ENCODE assay signal across 9 cellular contexts in the genomic region with DNA sequence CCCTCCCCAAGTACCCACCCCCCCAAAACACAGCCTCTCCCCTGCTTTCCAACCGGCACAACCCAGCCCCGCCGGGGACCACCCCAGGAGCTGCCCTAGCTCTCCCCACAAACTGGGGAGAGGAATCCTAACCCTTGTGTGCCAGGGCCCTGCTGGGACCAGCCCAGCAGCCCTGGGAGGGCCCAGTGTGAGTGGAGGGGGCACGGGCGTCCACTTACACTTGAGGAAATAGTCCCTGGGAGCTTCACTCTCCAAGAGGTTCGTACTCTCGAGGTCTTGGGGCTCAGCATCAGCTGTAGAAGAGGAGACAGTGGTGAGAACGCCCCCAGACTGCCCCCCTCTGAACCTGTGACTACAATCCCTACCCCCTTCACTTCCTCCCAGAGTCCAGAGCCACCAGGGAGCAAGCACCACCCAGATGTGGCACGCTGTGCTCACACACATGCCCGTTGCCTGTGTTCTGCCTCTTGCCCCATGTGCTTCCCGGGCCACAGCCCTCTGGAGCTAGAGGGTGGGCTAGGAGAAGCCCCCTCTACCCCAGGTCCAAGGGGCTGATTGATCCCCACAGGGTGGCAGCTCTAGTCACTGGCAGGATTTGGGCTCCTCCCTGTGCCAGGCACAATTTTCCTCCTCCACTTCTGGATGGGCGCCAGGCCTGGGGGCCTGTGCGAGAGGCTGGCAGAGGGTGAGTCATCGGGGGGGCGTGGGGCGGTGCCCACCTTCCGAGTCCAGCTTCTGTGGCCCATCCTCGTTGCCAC. TPM values are rescaled to one million over a fixed set of nuclear protein-coding genes. Genes with fewer than 3 reads are reported as not detected.
A peak's percentile ranks its signal among the peaks of the same experiment; 100 is the strongest.
DNase-seq lines count a peak whose midpoint lies in the region; ATAC-seq and TF ChIP-seq lines count a peak whose summit lies in the region.
"Had no signal": no experiment of that assay in that cellular context is flagged by ENCODE, and none has a peak within 500 bp of the region (broad histone marks: within the 10 kb centered on the region; RNA-seq: fewer than 3 reads in every experiment).

No MANE protein-coding gene starts in this region.

- ATAC-seq in IMR-90 (ENCODE audit: low read depth) (no peak), GM18502 (IDR thresholded peaks at IDR 0.05; ENCODE audit: poor library complexity, unreplicated experiment) (no peak)
- ATAC-seq in stimulated activated naive B cell treated with anti-CD40 and anti-IgM and Interleukin-4, amounts not matched to agents 10 μg/mL and 1 μg/mL and 100 μg/mL, for 72 hours (replicated peaks): no peak

- peaks cover 23 to 31% of the 10 kb centered on the region in 2 donors for H3K4me1 Mint-ChIP-seq in stimulated activated naive B cell treated with anti-CD40 and anti-IgM and Interleukin-4, amounts not matched to agents 10 μg/mL and 1 μg/mL and 100 μg/mL, for 72 hours

- peaks cover 29% of the 10 kb centered on the region for H3K4me1 ChIP-seq in IMR-90 (ENCODE audit: control insufficient read depth, insufficient read depth, low read length)
- peaks cover 54 to 94% (median 63%) of the 10 kb centered on the region in 3 donors for H3K4me1 ChIP-seq in esophagus squamous epithelium

- no peak overlapping the region for H3K4me2 ChIP-seq in IMR-90 (ENCODE audit: low read depth, low read length)

- no peak overlapping the region for H2BK120ac ChIP-seq in IMR-90 (ENCODE audit: low read depth, low read length)

- no peak overlapping the region for H2BK20ac ChIP-seq in IMR-90 (ENCODE audit: low read depth, low read length)

- WGBS in IMR-90 (ENCODE audit: extremely low coverage in 2 of 2, insufficient read length in 1 of 2), 2 experiments: 84% methylated on average over 5 of the region's 18 CpGs; no CpG with 5 or more reads in 1 of the 2 experiments
- 25 to 35% methylated on average over 5 to 7 of the region's 18 CpGs for WGBS in esophagus squamous epithelium, 2 donors

- peak overlapping the region in 1 of 2 donors; percentile 75 for H3K4me3 Mint-ChIP-seq in stimulated activated naive B cell treated with anti-CD40 and anti-IgM and Interleukin-4, amounts not matched to agents 10 μg/mL and 1 μg/mL and 100 μg/mL, for 72 hours

- H3K79me1 ChIP-seq in IMR-90 (ENCODE audit: low read depth in 1 of 2, low read length in 2 of 2): peaks cover 0 to 36% of the 10 kb centered on the region in 2 experiments; a peak in 3 of 4 replicates

- no TSS peak for BruUV-seq in IMR-90 (replicated peaks; lab: Mats Ljungman, UMichigan)

- H4K5ac ChIP-seq in IMR-90 (ENCODE audit: low read depth, low read length): no peak overlapping the region

- no peak overlapping the region for H4K8ac ChIP-seq in IMR-90 (ENCODE audit: low read depth in 2 of 2, low read length in 2 of 2)

- H3K9me1 ChIP-seq in IMR-90 (ENCODE audit: insufficient read depth, low read length): peaks cover 6% of the 10 kb centered on the region

- no peaks in the 10 kb centered on the region for H3K9me3 ChIP-seq in IMR-90 (ENCODE audit: control insufficient read depth, insufficient read depth, low read length)
- H3K9me3 ChIP-seq in esophagus squamous epithelium: no peaks in the 10 kb centered on the region

- H2AK5ac ChIP-seq in IMR-90 (ENCODE audit: low read depth, low read length): peak overlapping the region; percentile 66; the same call in 1 of the 2 replicates

- H2AK9ac ChIP-seq in IMR-90 (replicated peaks; ENCODE audit: low read depth, low read length, poor library complexity): no peak overlapping the region

- H3K4me3 ChIP-seq in IMR-90 (ENCODE audit: insufficient read depth, low read depth, low read length): no peak overlapping the region
- H3K4me3 ChIP-seq in esophagus squamous epithelium: peak overlapping the region in 3 of 4 donors; percentile 67 to 86 (median 82)
- H3K4me3 ChIP-seq: SJSA1 had no signal

- no peak overlapping the region for H3K4ac ChIP-seq in IMR-90 (ENCODE audit: low read depth, low read length)

- H3K27me3 ChIP-seq in IMR-90 (ENCODE audit: control insufficient read depth, insufficient read depth, low read length) (no peaks in the 10 kb centered on the region; the same call in 1 of the 2 replicates), esophagus squamous epithelium (no peaks in the 10 kb centered on the region)
- H3K27me3 ChIP-seq: SJSA1 had no signal

- no peak overlapping the region for H3K18ac ChIP-seq in IMR-90 (ENCODE audit: low read depth, low read length)

- TF ChIP-seq CTCF in IMR-90 (conservative IDR thresholded peaks at IDR 0.05; ENCODE audit: low read depth, low read length) (no peak), RWPE1 (conservative IDR thresholded peaks at IDR 0.05; ENCODE audit: low read depth) (no peak), esophagus squamous epithelium (IDR thresholded peaks at IDR 0.05) (no peak)

- POLR2A ChIA-PET in IMR-90 (lab: Charles Lee; ENCODE audit: unreplicated experiment): interaction anchor here (0.6 kb wide), 1 partner anchor 17 kb away, joined by 4 read pairs; no protein-coding TSS in a partner anchor
- POLR2A ChIA-PET in RWPE1 (lab: Yijun Ruan, JAX; ENCODE audit: low non-redundant PET): interaction anchor here (0.6 to 1.8 kb wide), 5 partner anchors 20 to 113 kb away, joined by 3 to 10 read pairs (median 4); a partner anchor contains a TSS

- H2BK15ac ChIP-seq in IMR-90 (ENCODE audit: low read depth, low read length): no peak overlapping the region

- no peak overlapping the region for H2BK5ac ChIP-seq in IMR-90 (ENCODE audit: low read depth, low read length, poor library complexity, severe bottlenecking)

- no peaks in the 10 kb centered on the region for H3K36me3 Mint-ChIP-seq in stimulated activated naive B cell treated with anti-CD40 and anti-IgM and Interleukin-4, amounts not matched to agents 10 μg/mL and 1 μg/mL and 100 μg/mL, for 72 hours

- peak overlapping the region; percentile 32 for H2AFZ ChIP-seq in IMR-90 (replicated peaks; ENCODE audit: low read length, poor library complexity)

- H3K36me3 ChIP-seq in IMR-90 (ENCODE audit: control insufficient read depth, insufficient read depth, low read length) (peaks cover 6% of the 10 kb centered on the region; the same call in 1 of the 2 replicates), esophagus squamous epithelium (peaks cover 8 to 21% (median 13%) of the 10 kb centered on the region in 3 donors)

- TF ChIP-seq RAD21 in IMR-90 (IDR thresholded peaks at IDR 0.05; ENCODE audit: low read length): no peak

- DNase-seq in IMR-90 (no peak), RWPE1 (ENCODE audit: low spot score) (no peak), esophagus squamous epithelium (lab: John Stamatoyannopoulos, UW) (no peak), dedifferentiated amniotic fluid mesenchymal stem cell (ENCODE audit: extremely low spot score) (no peak), A172 (ENCODE audit: low spot score) (no peak), T1000 (lab: John Stamatoyannopoulos, UW) (no peak)
- DNase-seq in stimulated activated naive B cell treated with anti-CD40 and anti-IgM and Interleukin-4, amounts not matched to agents 10 μg/mL and 1 μg/mL and 100 μg/mL, for 72 hours: no peak

- H3K27ac Mint-ChIP-seq in stimulated activated naive B cell treated with anti-CD40 and anti-IgM and Interleukin-4, amounts not matched to agents 10 μg/mL and 1 μg/mL and 100 μg/mL, for 72 hours: peak overlapping the region; percentile 75

- dilution Hi-C loops in IMR-90 (cut with HindIII; ENCODE audit: low sequenced_read_pairs, unreplicated experiment): no loop called here

- peaks cover 6 to 20% of the 10 kb centered on the region in 2 donors for H3K27me3 Mint-ChIP-seq in stimulated activated naive B cell treated with anti-CD40 and anti-IgM and Interleukin-4, amounts not matched to agents 10 μg/mL and 1 μg/mL and 100 μg/mL, for 72 hours

- in situ Hi-C loops in IMR-90 (cut with MboI; ENCODE audit: low sequenced_read_pairs): no loop called here

- intact Hi-C loops in IMR-90 (cut with micrococcal nuclease) (loop anchor here (10.0 kb wide), 1 partner anchor 91 kb away; a partner anchor contains a TSS), esophagus squamous epithelium (cut with DNase I) (no loop called here)

- no peak for TF ChIP-seq POLR2A in IMR-90 (IDR thresholded peaks at IDR 0.05; ENCODE audit: low read depth, low read length)
- TF ChIP-seq POLR2A in esophagus squamous epithelium (IDR thresholded peaks at IDR 0.05): no peak

- H4K91ac ChIP-seq in IMR-90 (ENCODE audit: insufficient read depth, low read depth, low read length): no peak overlapping the region

- no peak overlapping the region for H3K23ac ChIP-seq in IMR-90 (ENCODE audit: low read depth, low read length)

- H3K27ac ChIP-seq in IMR-90 (ENCODE audit: insufficient read depth, low read length) (no peak overlapping the region), RWPE1 (peak overlapping the region; percentile 98), esophagus squamous epithelium (peak overlapping the region; percentile 93 to 98 (median 96))

- H4K20me1 ChIP-seq in IMR-90 (ENCODE audit: insufficient read depth, low read length): peaks cover 10% of the 10 kb centered on the region; the same call in 1 of the 2 replicates

- H3K14ac ChIP-seq in IMR-90 (replicated peaks; ENCODE audit: low read depth, low read length): no peak overlapping the region

- no peaks in the 10 kb centered on the region for H3K9me3 Mint-ChIP-seq in stimulated activated naive B cell treated with anti-CD40 and anti-IgM and Interleukin-4, amounts not matched to agents 10 μg/mL and 1 μg/mL and 100 μg/mL, for 72 hours

- H3K56ac ChIP-seq in IMR-90 (ENCODE audit: extremely low read depth, insufficient read depth, low read length): no peak overlapping the region

- no peak overlapping the region for H3K9ac ChIP-seq in IMR-90 (ENCODE audit: low read depth, low read length)

- CTCF ChIA-PET in IMR-90 (lab: Yijun Ruan, JAX) (interaction anchor here (1.5 kb wide), 1 partner anchor 20 kb away, joined by 9 read pairs; a partner anchor contains a TSS), RWPE1 (lab: Yijun Ruan, JAX) (interaction anchor here (0.5 to 1.9 kb wide), 10 partner anchors 14 to 494 kb away, joined by 3 to 11 read pairs (median 3); a partner anchor contains a TSS)

RNA-seq across cellular contexts. Expression of a gene that starts 3.0 kb away (rescaled TPM):
- total RNA-seq in IMR-90 (2012; rRNA removed) (1.4 TPM in 2 replicates), esophagus squamous epithelium (10 to 100 TPM; 19.5 to 33.4 (median 25.5) TPM)
- 7.2 and 7.5 TPM in 2 replicates for polyA plus RNA-seq in IMR-90 (2012; rRNA removed)
- polyA plus RNA-seq in IMR-90 (2012; cell fraction: cytosol; rRNA removed): 5.0 and 7.5 TPM in 2 replicates
- polyA plus RNA-seq in IMR-90 (2012; cell fraction: nucleus; rRNA removed; ENCODE audit: low replicate concordance): 9.3 and 15.7 TPM in 2 replicates
- total RNA-seq in A172 (2014; rRNA removed; shearing (Covaris generic)): 159 and 173 TPM in 2 replicates

RNA-seq across cellular contexts. Expression of a gene that starts 20.2 kb away (rescaled TPM):
- 7.8 and 9.0 TPM in 2 replicates for total RNA-seq in IMR-90 (2012; rRNA removed)
- polyA plus RNA-seq in IMR-90 (2012; rRNA removed): 35.5 and 36.7 TPM in 2 replicates
- 28.5 and 41.3 TPM in 2 replicates for polyA plus RNA-seq in IMR-90 (2012; cell fraction: cytosol; rRNA removed)
- polyA plus RNA-seq in IMR-90 (2012; cell fraction: nucleus; rRNA removed; ENCODE audit: low replicate concordance): 54.3 and 84.4 TPM in 2 replicates
- 10 to 100 TPM; 24.9 to 44.2 (median 36.9) TPM for total RNA-seq in esophagus squamous epithelium
- 68.5 and 70.0 TPM in 2 replicates for total RNA-seq in A172 (2014; rRNA removed; shearing (Covaris generic))

RNA-seq across cellular contexts. Expression of a gene that starts 21.4 kb away (rescaled TPM):
- total RNA-seq in IMR-90 (2012; rRNA removed) (7.9 and 8.1 TPM in 2 replicates), esophagus squamous epithelium (10 to 100 TPM; 17.3 to 24.6 (median 19.6) TPM)
- 10.6 and 10.8 TPM in 2 replicates for polyA plus RNA-seq in IMR-90 (2012; rRNA removed)
- polyA plus RNA-seq in IMR-90 (2012; cell fraction: cytosol; rRNA removed): 5.7 and 8.8 TPM in 2 replicates
- 17.0 and 21.9 TPM in 2 replicates for polyA plus RNA-seq in IMR-90 (2012; cell fraction: nucleus; rRNA removed; ENCODE audit: low replicate concordance)
- total RNA-seq in A172 (2014; rRNA removed; shearing (Covaris generic)): 32.7 and 41.4 TPM in 2 replicates

RNA-seq across cellular contexts. Expression of a gene that starts 29.3 kb away (rescaled TPM):
- total RNA-seq in IMR-90 (2012; rRNA removed): 13.3 and 15.3 TPM in 2 replicates
- 42.5 and 55.5 TPM in 2 replicates for polyA plus RNA-seq in IMR-90 (2012; rRNA removed)
- polyA plus RNA-seq in IMR-90 (2012; cell fraction: cytosol; rRNA removed): 44.8 and 51.3 TPM in 2 replicates
- 108 and 241 TPM in 2 replicates for polyA plus RNA-seq in IMR-90 (2012; cell fraction: nucleus; rRNA removed; ENCODE audit: low replicate concordance)
- total RNA-seq in esophagus squamous epithelium: 10 to 100 TPM; 40.2 to 49.2 (median 41.0) TPM
- 55.1 and 58.4 TPM in 2 replicates for total RNA-seq in A172 (2014; rRNA removed; shearing (Covaris generic))

RNA-seq across cellular contexts. Expression of a gene that starts 31.2 kb away (rescaled TPM):
- under 0.01 TPM in 1 of 2 replicates, not detected in the other for total RNA-seq in IMR-90 (2012; rRNA removed)
- 0.31 and 0.52 TPM in 2 replicates for polyA plus RNA-seq in IMR-90 (2012; rRNA removed)
- polyA plus RNA-seq in IMR-90 (2012; cell fraction: cytosol; rRNA removed): 0.14 and 1.0 TPM in 2 replicates
- 2.1 and 4.2 TPM in 2 replicates for polyA plus RNA-seq in IMR-90 (2012; cell fraction: nucleus; rRNA removed; ENCODE audit: low replicate concordance)
- 10 to 100 TPM; 16.5 to 21.5 (median 16.9) TPM for total RNA-seq in esophagus squamous epithelium
- 138 and 372 TPM in 2 replicates for total RNA-seq in A172 (2014; rRNA removed; shearing (Covaris generic))
- total RNA-seq: SJSA1 had no signal
